In genomic region chr16:11350531-11351335, GRCh38 we compare ENCODE assay signal across 13 cellular contexts. TPM values are rescaled to one million over a fixed set of nuclear protein-coding genes. Genes with fewer than 3 reads are reported as not detected.
DNase-seq lines count a peak whose midpoint lies in the region; ATAC-seq and TF ChIP-seq lines count a peak whose summit lies in the region.
"Had no signal": no experiment of that assay in that cellular context is flagged by ENCODE, and none has a peak within 500 bp of the region (broad histone marks: within the 10 kb centered on the region; RNA-seq: fewer than 3 reads in every experiment).

No MANE protein-coding gene starts in this region.

- peaks cover 3% of the 10 kb centered on the region for H3K23me2 ChIP-seq in H9 (ENCODE audit: insufficient read length, low read depth, low read length, poor library complexity, severe bottlenecking)

- no peak overlapping the region for H3K14ac ChIP-seq in H9 (ENCODE audit: insufficient read depth, low read length)

- DNase-seq in H9, result no peak
- DNase-seq in amniotic stem cell (lab: John Stamatoyannopoulos, UW), result peak; percentile 19
- DNase-seq in left lung, result no peak
- DNase-seq in thyroid gland, result no peak
- DNase-seq in stimulated activated CD4-positive, alpha-beta T cell treated with anti-CD3 and anti-CD28 coated beads, Interleukin-4, amount 100 ng/mL, for 4 hours, result no peak
- DNase-seq in RPMI8226, result no peak
- no peak for DNase-seq in SW480 (ENCODE audit: low spot score)
- DNase-seq: activated effector memory CD4-positive, alpha-beta T cell treated with anti-CD3 and anti-CD28 coated beads, Interleukin-2, amount 50 U/mL, for 16 hours; DND-41; naive B cell; Peyer's patch had no signal

- peaks cover 3% of the 10 kb centered on the region for H3K79me1 ChIP-seq in H9 (ENCODE audit: insufficient read depth, low read depth, low read length, poor library complexity, severe bottlenecking)

- H3K9me3 ChIP-seq in H9 (ENCODE audit: control insufficient read depth, low read depth, low read length) (no peaks in the 10 kb centered on the region), left lung (no peaks in the 10 kb centered on the region), thyroid gland (no peaks in the 10 kb centered on the region)
- H3K9me3 ChIP-seq: Peyer's patch had no signal

- no peak overlapping the region for H3K4me3 ChIP-seq in left lung
- H3K4me3 ChIP-seq in thyroid gland (replicated peaks in 1 of 3), result no peak overlapping the region
- H3K4me3 ChIP-seq: Peyer's patch had no signal

- no peak overlapping the region for H2BK5ac ChIP-seq in H9 (ENCODE audit: insufficient read length, low read length)

- H3K27me3 Mint-ChIP-seq in H9 (ENCODE audit: low read depth), result no peaks in the 10 kb centered on the region
- H3K27me3 Mint-ChIP-seq: IgD-negative memory B cell had no signal

- no peak overlapping the region for H2BK20ac ChIP-seq in H9 (ENCODE audit: low read depth, low read length, poor library complexity, severe bottlenecking)

- no peak overlapping the region for H3K18ac ChIP-seq in H9 (ENCODE audit: insufficient read length, low read depth, low read length)

- no peak overlapping the region for H3K9ac ChIP-seq in H9 (ENCODE audit: extremely low read depth, insufficient read length, low read length)

- no peak overlapping the region for H3K27ac ChIP-seq in H9 (ENCODE audit: insufficient read length, low read depth, low read length)
- peak overlapping the region; percentile 76 to 85 for H3K27ac ChIP-seq in left lung
- peak overlapping the region in 2 of 3 donors; percentile 46 to 90 for H3K27ac ChIP-seq in thyroid gland

- no peak overlapping the region for H2AFZ ChIP-seq in H9 (ENCODE audit: low read length)

- H2BK120ac ChIP-seq in H9 (ENCODE audit: low read depth, low read length, poor library complexity, severe bottlenecking), result no peak overlapping the region

- peaks cover 9% of the 10 kb centered on the region for H4K20me1 ChIP-seq in H9 (ENCODE audit: control insufficient read depth, insufficient read depth, insufficient read length)

- H4K5ac ChIP-seq in H9 (ENCODE audit: insufficient read length, low read depth, low read length), result no peak overlapping the region

- peaks cover 9% of the 10 kb centered on the region; the same call in 1 of the 2 replicates for H3K4me1 ChIP-seq in H9 (ENCODE audit: insufficient read depth, low read length)
- peaks cover 24 to 52% of the 10 kb centered on the region in 2 donors for H3K4me1 ChIP-seq in left lung
- H3K4me1 ChIP-seq in thyroid gland, result peaks cover 8 to 15% of the 10 kb centered on the region in 2 donors

- H3K4me2 ChIP-seq in H9 (ENCODE audit: insufficient read depth, insufficient read length, low read length), result no peak overlapping the region

- H3K79me2 ChIP-seq in H9 (ENCODE audit: insufficient read depth, low read length), result peaks cover 22% of the 10 kb centered on the region; the same call in 1 of the 2 replicates

- H3K27ac Mint-ChIP-seq in H9, result peak overlapping the region in 2 of 3 experiments; percentile 8 to 56; a peak in 3 of 7 replicates

- H2BK15ac ChIP-seq in H9 (ENCODE audit: low read depth, low read length), result no peak overlapping the region

- ATAC-seq in left lung, result no peak
- no peak for ATAC-seq in HG02642 (IDR thresholded peaks at IDR 0.05; ENCODE audit: poor library complexity, unreplicated experiment)

- H3K4me1 Mint-ChIP-seq in H9, result peaks cover 47 to 53% of the 10 kb centered on the region in 2 experiments

- H3K36me3 Mint-ChIP-seq in H9 (ENCODE audit: insufficient read depth in 1 of 3, low read depth in 3 of 3), result peaks cover 38 to 41% (median 41%) of the 10 kb centered on the region in 3 experiments

- no CpG with 5 or more reads among the region's 13 CpGs for WGBS in H9 (ENCODE audit: extremely low coverage, insufficient read length, low lambda C conversion rate)
- 71 to 72% methylated on average over 13 of the region's 13 CpGs for WGBS in thyroid gland, 2 donors

- no peak overlapping the region for H3K23ac ChIP-seq in H9 (ENCODE audit: insufficient read length, low read depth, low read length)

- H4K91ac ChIP-seq in H9 (ENCODE audit: insufficient read length, low read depth, low read length), result no peak overlapping the region

- no peak overlapping the region for H2BK12ac ChIP-seq in H9 (ENCODE audit: insufficient read length, low read depth, low read length)

- no peaks in the 10 kb centered on the region for H3K9me3 Mint-ChIP-seq in H9
- H3K9me3 Mint-ChIP-seq: IgD-negative memory B cell, naive B cell had no signal

- H3K4ac ChIP-seq in H9 (ENCODE audit: low read depth, low read length), result no peak overlapping the region

- TF ChIP-seq CTCF in H9 (conservative IDR thresholded peaks at IDR 0.05), result no peak
- no peak for TF ChIP-seq CTCF in left lung (IDR thresholded peaks at IDR 0.05)
- no peak for TF ChIP-seq CTCF in thyroid gland (IDR thresholded peaks at IDR 0.05)

- H3K27me3 ChIP-seq in H9 (ENCODE audit: insufficient read depth, low read length) (no peaks in the 10 kb centered on the region), left lung (no peaks in the 10 kb centered on the region), thyroid gland (no peaks in the 10 kb centered on the region)
- H3K27me3 ChIP-seq: Peyer's patch had no signal

- no peak for TF ChIP-seq POLR2A in thyroid gland (IDR thresholded peaks at IDR 0.05)

- H3T11ph ChIP-seq in H9 (ENCODE audit: low read length), result no peak overlapping the region

- no peaks in the 10 kb centered on the region for H3K36me3 ChIP-seq in left lung
- H3K36me3 ChIP-seq in thyroid gland, result no peaks in the 10 kb centered on the region
- H3K36me3 ChIP-seq: Peyer's patch had no signal

- no peak overlapping the region for H3K56ac ChIP-seq in H9 (ENCODE audit: insufficient read length, low read depth, low read length)

- intact Hi-C loops in left lung (cut with DNase I), result loop anchor here in 1 of 2 donors (10.0 kb wide), 1 partner anchor 386 kb away; no protein-coding TSS in a partner anchor
- intact Hi-C loops in thyroid gland (cut with DNase I), result no loop called here

- H4K8ac ChIP-seq in H9 (replicated peaks; ENCODE audit: insufficient read length, low read depth, low read length), result no peak overlapping the region

- H2AK5ac ChIP-seq in H9 (ENCODE audit: insufficient read length, low read length), result no peak overlapping the region

- H3K4me3 Mint-ChIP-seq in H9, result no peak overlapping the region

RNA-seq across cellular contexts. Expression of gene RMI2, which starts 5.5 kb away (rescaled TPM):
- 55.7 and 57.6 TPM in 2 replicates for total RNA-seq in H9 (2021)
- 10 to 100 TPM in 1 of 2 donors, 1 to 10 TPM in 1; 9.6 to 14.1 TPM for total RNA-seq in left lung
- total RNA-seq in thyroid gland, result 1 to 10 TPM in 3 of 4 donors, not detected in 1; 2.5 to 2.8 (median 2.6) TPM
